ENCODE assay signal across 24 cellular contexts in the genomic region with DNA sequence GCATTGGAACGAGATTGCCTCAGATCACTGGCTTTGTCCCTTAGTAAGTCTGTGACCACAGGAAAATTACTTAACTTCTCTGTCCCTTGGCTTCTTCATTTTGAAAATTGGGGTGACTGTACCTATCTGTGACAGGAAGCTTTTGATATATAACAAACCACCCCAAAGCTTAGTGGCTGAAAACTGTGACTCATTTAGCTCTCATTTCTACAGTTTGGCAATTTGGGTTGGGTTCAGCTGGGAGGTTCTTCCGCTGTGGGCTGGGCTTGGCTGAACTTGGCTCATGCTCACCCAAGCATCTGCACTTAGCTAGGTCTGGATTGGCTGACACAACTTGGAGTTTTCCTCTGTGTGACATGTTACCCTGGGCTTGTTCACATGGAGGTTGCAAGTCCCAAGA. TPM values are rescaled to one million over a fixed set of nuclear protein-coding genes. Genes with fewer than 3 reads are reported as not detected.
"Had no signal": no experiment of that assay in that cellular context is flagged by ENCODE, and none has a peak within 500 bp of the region (broad histone marks: within the 10 kb centered on the region; RNA-seq: fewer than 3 reads in every experiment).

No MANE protein-coding gene starts in this region.

- DNase-seq: activated CD4-positive, alpha-beta memory T cell treated with anti-CD3 and anti-CD28 coated beads for 36 hours; activated CD4-positive, alpha-beta T cell treated with anti-CD3 and anti-CD28 coated beads for 48 hours; activated effector memory CD4-positive, alpha-beta T cell treated with anti-CD3 and anti-CD28 coated beads, Interleukin-2, amount 50 U/mL, for 16 hours; activated naive CD4-positive, alpha-beta T cell treated with anti-CD3 and anti-CD28 coated beads, Interleukin-2, amount 10 ng/mL, durations not matched to agents 7 days and 5 days; activated T-cell treated with anti-CD3 and anti-CD28 coated beads, Interleukin-2, amount 50 U/mL, for 72 hours; anterior cingulate cortex; body of pancreas; cortex of kidney; heart right ventricle; islet precursor cell; left cardiac atrium; mesenchymal stem cell; mucosa of descending colon; nephron progenitor cell; pancreas; psoas muscle; stimulated activated CD4-positive, alpha-beta T cell treated with anti-CD3 and anti-CD28 coated beads, Interleukin-4, amount 100 ng/mL, for 24 hours; stimulated activated naive CD8-positive, alpha-beta T cell treated with anti-CD3 and anti-CD28 coated beads, Interleukin-15, Interleukin-2, amounts not matched to agents 100 U/mL and 50 U/mL, for 24 hours had no signal

- H3K27ac Mint-ChIP-seq: activated CD4-positive, alpha-beta memory T cell treated with anti-CD3 and anti-CD28 coated beads for 36 hours; activated naive CD4-positive, alpha-beta T cell treated with anti-CD3 and anti-CD28 coated beads, Interleukin-2, amount 10 ng/mL, durations not matched to agents 7 days and 5 days; activated T-cell treated with anti-CD3 and anti-CD28 coated beads, Interleukin-2, amount 50 U/mL, for 72 hours; nephron progenitor cell had no signal

- H3K36me3 Mint-ChIP-seq: activated CD4-positive, alpha-beta memory T cell treated with anti-CD3 and anti-CD28 coated beads for 36 hours; activated naive CD4-positive, alpha-beta T cell treated with anti-CD3 and anti-CD28 coated beads, Interleukin-2, amount 10 ng/mL, durations not matched to agents 7 days and 5 days had no signal

- ATAC-seq: body of pancreas; gastroesophageal sphincter; heart right ventricle; left cardiac atrium; mucosa of descending colon; pancreas; psoas muscle; stimulated activated naive CD8-positive, alpha-beta T cell treated with anti-CD3 and anti-CD28 coated beads, Interleukin-15, Interleukin-2, amounts not matched to agents 100 U/mL and 50 U/mL, for 24 hours had no signal

RNA-seq across cellular contexts. Expression of gene C1orf94, which starts 14.0 kb away (rescaled TPM):
- total RNA-seq: activated CD4-positive, alpha-beta memory T cell treated with anti-CD3 and anti-CD28 coated beads for 36 hours; activated T-cell treated with anti-CD3 and anti-CD28 coated beads, Interleukin-2, amount 50 U/mL, for 72 hours; body of pancreas; cardiac muscle cell; gastroesophageal sphincter; left cardiac atrium; liver; mucosa of descending colon; pancreas; psoas muscle; right atrium auricular region; subcutaneous adipose tissue; ureter had no signal

RNA-seq across cellular contexts. Expression of gene CSMD2, which starts 25.7 kb away (rescaled TPM):
- total RNA-seq: activated CD4-positive, alpha-beta memory T cell treated with anti-CD3 and anti-CD28 coated beads for 36 hours; activated T-cell treated with anti-CD3 and anti-CD28 coated beads, Interleukin-2, amount 50 U/mL, for 72 hours had no signal
